15 cellular contexts compared by ENCODE assay signal in genomic region chr5:78806544-78806943, GRCh38.
A peak's percentile ranks its signal among the peaks of the same experiment; 100 is the strongest.
DNase-seq lines count a peak whose midpoint lies in the region; ATAC-seq and TF ChIP-seq lines count a peak whose summit lies in the region.
"Had no signal": no experiment of that assay in that cellular context is flagged by ENCODE, and none has a peak within 500 bp of the region (broad histone marks: within the 10 kb centered on the region; RNA-seq: fewer than 3 reads in every experiment).

No MANE protein-coding gene starts in this region.

- H3K4me3 ChIP-seq in HCT116 (replicated peaks in 1 of 2; ENCODE audit: low read depth in 1 of 2, low read length in 2 of 2) (no peak overlapping the region), fibroblast of villous mesenchyme (ENCODE audit: low read depth, low read length) (no peak overlapping the region), smooth muscle cell (no peak overlapping the region)
- H3K4me3 ChIP-seq: gastroesophageal sphincter, GM23338, left ventricle myocardium inferior, testis had no signal

- H3K4me1 Mint-ChIP-seq in activated T-cell treated with anti-CD3 and anti-CD28 coated beads, Interleukin-2, amount 50 U/mL, for 4 hours (ENCODE audit: low read depth): no peaks in the 10 kb centered on the region
- H3K4me1 Mint-ChIP-seq: activated naive CD4-positive, alpha-beta T cell treated with anti-CD3 and anti-CD28 coated beads, Interleukin-2, amount 10 ng/mL, durations not matched to agents 7 days and 5 days had no signal

- no peaks in the 10 kb centered on the region for H3K27me3 ChIP-seq in HCT116 (ENCODE audit: insufficient read depth, low read length)
- no peaks in the 10 kb centered on the region for H3K27me3 ChIP-seq in smooth muscle cell (ENCODE audit: low read depth)
- H3K27me3 ChIP-seq: gastroesophageal sphincter, testis had no signal

- peak; percentile 54; the same call in 1 of the 2 replicates for ATAC-seq in HCT116
- no peak for ATAC-seq in activated T-cell treated with anti-CD3 and anti-CD28 coated beads, Interleukin-2, amount 50 U/mL, for 4 hours
- ATAC-seq: gastroesophageal sphincter, GM23338 had no signal

- peak overlapping the region; percentile 30 for H3K4me2 ChIP-seq in HCT116 (ENCODE audit: low read length)
- peak overlapping the region; percentile 11 for H3K4me2 ChIP-seq in smooth muscle cell
- H3K4me2 ChIP-seq: GM23338 had no signal

- CTCF ChIA-PET in HCT116 (lab: Charles Lee): no interaction called here

- no TSS peak for BruUV-seq in HCT116 (replicated peaks; lab: Mats Ljungman, UMichigan)

- H2AFZ ChIP-seq in HCT116 (ENCODE audit: low read depth, low read length, poor library complexity, severe bottlenecking) (no peak overlapping the region), smooth muscle cell (ENCODE audit: low read depth) (no peak overlapping the region)
- H2AFZ ChIP-seq: GM23338 had no signal

- DNase-seq in HCT116 (ENCODE audit: low read depth, low spot score) (peak; percentile 4), SW480 (ENCODE audit: low spot score) (peak; percentile 10), fibroblast of villous mesenchyme (ENCODE audit: low read depth) (peak; percentile 59), smooth muscle cell (lab: John Stamatoyannopoulos, UW; ENCODE audit: unreplicated experiment) (no peak), NCI-H146 treated with DMSO at 0.1 percent for 48 hours (lab: John Stamatoyannopoulos, UW; ENCODE audit: unreplicated experiment) (no peak), NCI-H446 treated with DMSO at 0.1 percent for 48 hours (lab: John Stamatoyannopoulos, UW) (no peak)
- no peak for DNase-seq in activated T-cell treated with anti-CD3 and anti-CD28 coated beads, Interleukin-2, amount 50 U/mL, for 4 hours
- DNase-seq: activated naive CD4-positive, alpha-beta T cell treated with anti-CD3 and anti-CD28 coated beads, Interleukin-2, amount 10 ng/mL, durations not matched to agents 7 days and 5 days; left ventricle myocardium inferior; NCI-H1417; NCI-H524; nephron progenitor cell; testis had no signal

- H3K9me3 Mint-ChIP-seq in activated T-cell treated with anti-CD3 and anti-CD28 coated beads, Interleukin-2, amount 50 U/mL, for 4 hours: no peaks in the 10 kb centered on the region
- H3K9me3 Mint-ChIP-seq: nephron progenitor cell had no signal

- no peaks in the 10 kb centered on the region for H3K36me3 ChIP-seq in HCT116 (ENCODE audit: control insufficient read depth in 1 of 2, insufficient read depth in 2 of 2, low read length in 2 of 2)
- H3K36me3 ChIP-seq in smooth muscle cell (ENCODE audit: low read depth): no peaks in the 10 kb centered on the region
- H3K36me3 ChIP-seq: gastroesophageal sphincter, left ventricle myocardium inferior had no signal

- H3K27ac ChIP-seq in HCT116 (ENCODE audit: low read depth, low read length) (no peak overlapping the region), smooth muscle cell (ENCODE audit: low read depth) (peak overlapping the region; percentile 88)
- H3K27ac ChIP-seq: gastroesophageal sphincter, left ventricle myocardium inferior, testis had no signal

- peaks cover 3% of the 10 kb centered on the region; the same call in 1 of the 2 replicates for H3K9me2 ChIP-seq in HCT116 (ENCODE audit: insufficient read depth)

- H3K27me3 Mint-ChIP-seq in activated T-cell treated with anti-CD3 and anti-CD28 coated beads, Interleukin-2, amount 50 U/mL, for 4 hours (ENCODE audit: low read depth): no peaks in the 10 kb centered on the region
- H3K27me3 Mint-ChIP-seq: activated naive CD4-positive, alpha-beta T cell treated with anti-CD3 and anti-CD28 coated beads, Interleukin-2, amount 10 ng/mL, durations not matched to agents 7 days and 5 days had no signal

- H3K4me1 ChIP-seq in HCT116 (ENCODE audit: control insufficient read depth in 1 of 2, insufficient read depth in 2 of 2, low read length in 2 of 2) (peaks cover 0 to 11% of the 10 kb centered on the region in 2 experiments; a peak in 2 of 4 replicates), smooth muscle cell (ENCODE audit: low read depth) (peaks cover 16% of the 10 kb centered on the region)

- WGBS in smooth muscle cell (ENCODE audit: low lambda C conversion rate): 48% methylated on average over 8 of the region's 8 CpGs

- no peaks in the 10 kb centered on the region for H4K20me1 ChIP-seq in HCT116 (ENCODE audit: insufficient read depth)
- H4K20me1 ChIP-seq in smooth muscle cell (ENCODE audit: low read depth): no peaks in the 10 kb centered on the region

- H3K4me3 Mint-ChIP-seq in activated T-cell treated with anti-CD3 and anti-CD28 coated beads, Interleukin-2, amount 50 U/mL, for 4 hours: no peak overlapping the region
- H3K4me3 Mint-ChIP-seq: activated naive CD4-positive, alpha-beta T cell treated with anti-CD3 and anti-CD28 coated beads, Interleukin-2, amount 10 ng/mL, durations not matched to agents 7 days and 5 days; GM23338; nephron progenitor cell had no signal

- no peaks in the 10 kb centered on the region for H3K79me2 ChIP-seq in HCT116 (ENCODE audit: insufficient read depth, low read length)
- no peaks in the 10 kb centered on the region for H3K79me2 ChIP-seq in smooth muscle cell (ENCODE audit: low read depth)

- TF ChIP-seq CTCF in HCT116 (IDR thresholded peaks at IDR 0.05 in 2 of 3, conservative IDR thresholded peaks at IDR 0.05 in 1 of 3; ENCODE audit: borderline replicate concordance in 1 of 3, insufficient read depth in 1 of 3, low read depth in 2 of 3, low read length in 2 of 3) (no peak), fibroblast of villous mesenchyme (IDR thresholded peaks at IDR 0.05; ENCODE audit: insufficient read depth, low read depth, low read length) (no peak), smooth muscle cell (IDR thresholded peaks at IDR 0.05; ENCODE audit: borderline replicate concordance, insufficient read depth, poor library complexity, severe bottlenecking) (no peak)

- POLR2A ChIA-PET in HCT116 (lab: Charles Lee): no interaction called here

- no peak for TF ChIP-seq POLR2A in HCT116 (IDR thresholded peaks at IDR 0.05; ENCODE audit: borderline replicate concordance, extremely low read depth, insufficient read depth, insufficient read length)

- peaks cover 11% of the 10 kb centered on the region for H3F3A ChIP-seq in smooth muscle cell (ENCODE audit: low read depth)

- intact Hi-C loops in HCT116 (cut with micrococcal nuclease): no loop called here

- peaks cover 8% of the 10 kb centered on the region for H3K36me3 Mint-ChIP-seq in activated T-cell treated with anti-CD3 and anti-CD28 coated beads, Interleukin-2, amount 50 U/mL, for 4 hours (ENCODE audit: insufficient read depth)

- TF ChIP-seq RAD21 in HCT116 (IDR thresholded peaks at IDR 0.05; ENCODE audit: low read depth): no peak

- H3K9me3 ChIP-seq in HCT116 (ENCODE audit: control insufficient read depth in 1 of 2, insufficient read depth in 1 of 2, low read depth in 1 of 2, low read length in 2 of 2) (no peaks in the 10 kb centered on the region; a peak in 1 of 4 replicates), smooth muscle cell (replicated peaks; ENCODE audit: low read depth) (no peaks in the 10 kb centered on the region)
- H3K9me3 ChIP-seq: gastroesophageal sphincter, left ventricle myocardium inferior, testis had no signal

- RAD21 ChIA-PET in HCT116 (lab: Charles Lee; ENCODE audit: low non-redundant PET in 1 of 2, low total read pairs in 2 of 2, uncharacterized antibody in 2 of 2, unreplicated experiment in 2 of 2): no interaction called here

- H3K9ac ChIP-seq in HCT116 (ENCODE audit: low read length): no peak overlapping the region
- peak overlapping the region; percentile 74 for H3K9ac ChIP-seq in smooth muscle cell (ENCODE audit: low read depth)

TF ChIP-seq in HCT116, 20 proteins besides CTCF, POLR2A, EP300 and RAD21:
- TF ChIP-seq CEBPB (IDR thresholded peaks at IDR 0.05; ENCODE audit: low read depth) (no peak), YY1 (IDR thresholded peaks at IDR 0.05; ENCODE audit: extremely low read depth, insufficient replicate concordance, low read depth, low read length) (no peak), TCF7L2 (IDR thresholded peaks at IDR 0.05; ENCODE audit: borderline replicate concordance, extremely low read depth, insufficient read depth, insufficient read length) (no peak), POLR2AphosphoS5 (IDR thresholded peaks at IDR 0.05; ENCODE audit: low read depth, low read length) (no peak), EZH2 (IDR thresholded peaks at IDR 0.05) (no peak), ZBTB33 (IDR thresholded peaks at IDR 0.05; ENCODE audit: extremely low read depth, insufficient replicate concordance, low read length) (no peak), EZH2phosphoT487 (IDR thresholded peaks at IDR 0.05; ENCODE audit: borderline replicate concordance) (no peak), JUND (IDR thresholded peaks at IDR 0.05) (no peak), SP1 (IDR thresholded peaks at IDR 0.05; ENCODE audit: low read depth) (no peak)

Comparison
In these comparisons a context has a peak if more than half of its experiments do, and no peak if none do; other contexts are left out.
1. DNase-seq: peak in HCT116 (single experiment), SW480 (single experiment) and fibroblast of villous mesenchyme (single experiment); none in smooth muscle cell (single experiment), activated T-cell treated with anti-CD3 and anti-CD28 coated beads, Interleukin-2, amount 50 U/mL, for 4 hours (single experiment), NCI-H146 treated with DMSO at 0.1 percent for 48 hours (single experiment) and NCI-H446 treated with DMSO at 0.1 percent for 48 hours (single experiment).